1 cellular context compared by ENCODE assay signal in genomic region chr1:156115514-156116374, GRCh38.
TF ChIP-seq lines count a peak whose summit lies in the region.

No MANE protein-coding gene starts in this region.

TF ChIP-seq in IMR-90, 13 proteins besides CTCF, POLR2A, EP300 and RAD21:
- TF ChIP-seq MAZ (IDR thresholded peaks at IDR 0.05; ENCODE audit: borderline replicate concordance, low read depth, low read length): peak; percentile 97
- TF ChIP-seq USF2 (IDR thresholded peaks at IDR 0.05; ENCODE audit: low read depth, low read length): 0 out of 2 replicates have a peak, but pooled peaks have one; percentile 18
- TF ChIP-seq MXI1 (IDR thresholded peaks at IDR 0.05; ENCODE audit: borderline replicate concordance, low read depth, low read length): no peak
